Comparison of ENCODE assay signal across 28 cellular contexts in the genomic region with DNA sequence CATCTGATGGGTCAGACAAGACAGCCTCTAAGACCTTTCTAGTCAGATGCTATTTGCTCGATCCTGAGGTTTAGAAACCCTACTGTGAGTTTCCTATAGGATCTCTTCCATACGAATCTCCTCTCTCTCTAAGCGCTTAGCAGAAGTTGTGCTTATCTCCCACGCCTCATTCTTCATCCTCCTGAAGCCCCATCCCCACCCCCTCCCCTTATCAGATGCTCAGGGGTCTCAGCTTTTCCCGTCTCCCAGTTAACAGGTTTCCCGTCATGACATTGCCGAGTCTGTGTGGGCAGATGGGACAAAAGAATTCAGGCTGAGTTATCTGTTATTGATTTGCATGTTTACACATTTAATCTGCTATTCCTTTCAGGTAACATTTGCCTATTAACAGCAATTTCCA.
"Had no signal": no experiment of that assay in that cellular context is flagged by ENCODE, and none has a peak within 500 bp of the region (broad histone marks: within the 10 kb centered on the region; RNA-seq: fewer than 3 reads in every experiment).

No MANE protein-coding gene starts in this region.

- DNase-seq: stimulated activated CD4-positive, alpha-beta T cell treated with anti-CD3 and anti-CD28 coated beads, Interleukin-2, amount 100 ng/mL, for 48 hours; stimulated activated CD4-positive, alpha-beta T cell treated with anti-CD3 and anti-CD28 coated beads, Interleukin-4, amount 100 ng/mL, for 1 hour; stimulated activated CD4-positive, alpha-beta T cell treated with anti-CD3 and anti-CD28 coated beads, Interleukin-4, amount 100 ng/mL, for 24 hours; stimulated activated CD4-positive, alpha-beta T cell treated with anti-CD3 and anti-CD28 coated beads, Interleukin-4, amount 100 ng/mL, for 4 hours; stimulated activated CD8-positive, alpha-beta memory T cell treated with anti-CD3 and anti-CD28 coated beads, Interleukin-4, amount 100 ng/mL, for 48 hours; stimulated activated naive B cell treated with anti-CD40 and anti-IgM and Interleukin-4, amounts not matched to agents 10 μg/mL and 1 μg/mL and 100 μg/mL, for 72 hours; stimulated activated naive CD4-positive, alpha-beta T cell; stimulated activated naive CD4-positive, alpha-beta T cell treated with Interleukin-2 at 50 U/mL for 16 hours; stimulated activated naive CD8-positive, alpha-beta T cell treated with anti-CD3 and anti-CD28 coated beads, Interleukin-15, amount 100 ng/mL, for 72 hours; stimulated activated naive CD8-positive, alpha-beta T cell treated with anti-CD3 and anti-CD28 coated beads, Interleukin-15, Interleukin-2, amounts not matched to agents 100 U/mL and 50 U/mL, for 24 hours; stomach; substantia nigra; testis; thyroid gland; tibial artery; transverse colon; trophoblast cell; upper lobe of left lung; upper lobe of right lung; uterus had no signal

- ATAC-seq: stimulated activated memory B cell treated with anti-CD40 and anti-IgM and Interleukin-4, amounts not matched to agents 10 μg/mL and 1 μg/mL and 100 μg/mL, for 72 hours; stimulated activated naive B cell treated with anti-CD40 and anti-IgM and Interleukin-4, amounts not matched to agents 10 μg/mL and 1 μg/mL and 100 μg/mL, for 72 hours; stimulated activated naive CD8-positive, alpha-beta T cell treated with anti-CD3 and anti-CD28 coated beads, Interleukin-15, amount 100 ng/mL, for 72 hours; stimulated activated naive CD8-positive, alpha-beta T cell treated with anti-CD3 and anti-CD28 coated beads, Interleukin-15, Interleukin-2, amounts not matched to agents 100 U/mL and 50 U/mL, for 24 hours; upper lobe of right lung had no signal

- H3K9me3 ChIP-seq: stomach, suprapubic skin, testis, thoracic aorta, thyroid gland, tibial artery, tibial nerve, transverse colon, upper lobe of left lung, upper lobe of right lung, uterus, vagina had no signal

- H3K4me3 Mint-ChIP-seq: stimulated activated effector memory CD8-positive, alpha-beta T cell treated with anti-CD3 and anti-CD28 coated beads, Interleukin-12 subunit alpha, Interleukin-12 subunit beta, amount 100 ng/mL, for 72 hours; stimulated activated memory B cell treated with anti-CD40 and anti-IgM and Interleukin-4, amounts not matched to agents 10 μg/mL and 1 μg/mL and 100 μg/mL, for 72 hours; stimulated activated naive B cell treated with anti-CD40 and anti-IgM and Interleukin-4, amounts not matched to agents 10 μg/mL and 1 μg/mL and 100 μg/mL, for 72 hours; stimulated activated naive CD8-positive, alpha-beta T cell treated with anti-CD3 and anti-CD28 coated beads, Interleukin-15, amount 100 ng/mL, for 72 hours; stimulated activated naive CD8-positive, alpha-beta T cell treated with anti-CD3 and anti-CD28 coated beads, Interleukin-15, Interleukin-2, amounts not matched to agents 100 ng/mL and 50 ng/mL, for 24 hours; type B pancreatic cell had no signal

- H3K36me3 Mint-ChIP-seq: stimulated activated effector memory CD8-positive, alpha-beta T cell treated with anti-CD3 and anti-CD28 coated beads, Interleukin-12 subunit alpha, Interleukin-12 subunit beta, amount 100 ng/mL, for 72 hours; stimulated activated memory B cell treated with anti-CD40 and anti-IgM and Interleukin-4, amounts not matched to agents 10 μg/mL and 1 μg/mL and 100 μg/mL, for 72 hours; stimulated activated naive B cell treated with anti-CD40 and anti-IgM and Interleukin-4, amounts not matched to agents 10 μg/mL and 1 μg/mL and 100 μg/mL, for 72 hours; type B pancreatic cell had no signal

- H3K27ac Mint-ChIP-seq: stimulated activated effector memory CD8-positive, alpha-beta T cell treated with anti-CD3 and anti-CD28 coated beads, Interleukin-12 subunit alpha, Interleukin-12 subunit beta, amount 100 ng/mL, for 72 hours; stimulated activated memory B cell treated with anti-CD40 and anti-IgM and Interleukin-4, amounts not matched to agents 10 μg/mL and 1 μg/mL and 100 μg/mL, for 72 hours; stimulated activated naive B cell treated with anti-CD40 and anti-IgM and Interleukin-4, amounts not matched to agents 10 μg/mL and 1 μg/mL and 100 μg/mL, for 72 hours; stimulated activated naive CD8-positive, alpha-beta T cell treated with anti-CD3 and anti-CD28 coated beads, Interleukin-15, amount 100 ng/mL, for 72 hours; stimulated activated naive CD8-positive, alpha-beta T cell treated with anti-CD3 and anti-CD28 coated beads, Interleukin-15, Interleukin-2, amounts not matched to agents 100 ng/mL and 50 ng/mL, for 24 hours; type B pancreatic cell had no signal

- H3K36me3 ChIP-seq: stomach, suprapubic skin, thoracic aorta, thyroid gland, tibial artery, tibial nerve, transverse colon, upper lobe of left lung, upper lobe of right lung, uterus, vagina had no signal

- H3K4me1 ChIP-seq: stomach, suprapubic skin, testis, thyroid gland, tibial artery, tibial nerve, transverse colon, upper lobe of left lung, upper lobe of right lung, uterus, vagina had no signal

- H3K9me3 Mint-ChIP-seq: stimulated activated effector memory CD8-positive, alpha-beta T cell treated with anti-CD3 and anti-CD28 coated beads, Interleukin-12 subunit alpha, Interleukin-12 subunit beta, amount 100 ng/mL, for 72 hours; type B pancreatic cell had no signal

- H3K4me1 Mint-ChIP-seq: stimulated activated effector memory CD8-positive, alpha-beta T cell treated with anti-CD3 and anti-CD28 coated beads, Interleukin-12 subunit alpha, Interleukin-12 subunit beta, amount 100 ng/mL, for 72 hours; stimulated activated memory B cell treated with anti-CD40 and anti-IgM and Interleukin-4, amounts not matched to agents 10 μg/mL and 1 μg/mL and 100 μg/mL, for 72 hours; stimulated activated naive B cell treated with anti-CD40 and anti-IgM and Interleukin-4, amounts not matched to agents 10 μg/mL and 1 μg/mL and 100 μg/mL, for 72 hours; stimulated activated naive CD8-positive, alpha-beta T cell treated with anti-CD3 and anti-CD28 coated beads, Interleukin-15, amount 100 ng/mL, for 72 hours had no signal

- H3K27ac ChIP-seq: stomach, suprapubic skin, testis, thoracic aorta, thyroid gland, tibial artery, tibial nerve, transverse colon, upper lobe of left lung, upper lobe of right lung, uterus, vagina had no signal

- H3K27me3 Mint-ChIP-seq: stimulated activated memory B cell treated with anti-CD40 and anti-IgM and Interleukin-4, amounts not matched to agents 10 μg/mL and 1 μg/mL and 100 μg/mL, for 72 hours had no signal

- H3K4me3 ChIP-seq: stomach, suprapubic skin, testis, thoracic aorta, thyroid gland, tibial artery, tibial nerve, transverse colon, upper lobe of left lung, upper lobe of right lung, uterus, vagina had no signal

- H3K27me3 ChIP-seq: suprapubic skin, testis, thyroid gland, tibial artery, tibial nerve, transverse colon, upper lobe of left lung, upper lobe of right lung, uterus, vagina had no signal
